ENCODE assay signal across 33 cellular contexts in the genomic region with DNA sequence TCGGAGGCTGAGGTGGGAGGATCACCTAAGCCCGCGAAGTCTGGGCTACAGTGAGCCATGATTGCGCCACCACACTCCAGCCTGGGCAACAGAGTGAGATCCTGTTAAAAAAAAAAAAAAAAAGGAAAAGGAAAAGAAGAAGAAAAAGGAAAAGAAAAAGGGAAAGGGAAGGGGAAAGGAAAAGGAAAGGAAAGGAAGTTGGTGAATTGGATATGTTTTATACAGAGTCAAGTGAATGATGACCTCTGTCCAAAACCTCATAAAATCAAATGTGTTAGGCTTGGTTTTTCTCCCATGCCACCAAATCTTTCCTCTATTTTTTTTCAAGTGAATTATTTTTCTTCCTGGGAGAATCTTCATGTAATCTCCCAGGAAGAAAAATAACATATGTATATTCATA.
"Had no signal": no experiment of that assay in that cellular context is flagged by ENCODE, and none has a peak within 500 bp of the region (broad histone marks: within the 10 kb centered on the region; RNA-seq: fewer than 3 reads in every experiment).

No MANE protein-coding gene starts in this region.

- H3K27me3 ChIP-seq: body of pancreas, brain microvascular endothelial cell, breast epithelium had no signal

- H3K27ac ChIP-seq: body of pancreas, brain microvascular endothelial cell, breast epithelium, VCaP had no signal

- H3K9me3 Mint-ChIP-seq: activated B cell treated with CpG ODN at 0.5 μM for 24 hours; activated CD4-positive, alpha-beta memory T cell treated with anti-CD3 and anti-CD28 coated beads for 36 hours; activated CD4-positive, alpha-beta T cell treated with anti-CD3 and anti-CD28 coated beads, Interleukin-2, amount 10 ng/mL, durations not matched to agents 24 days and 14 days; activated CD8-positive, alpha-beta T cell treated with anti-CD3 and anti-CD28 coated beads for 36 hours; activated naive CD4-positive, alpha-beta T cell treated with anti-CD3 and anti-CD28 coated beads, Interleukin-2, amount 10 ng/mL, durations not matched to agents 7 days and 5 days; activated naive CD4-positive, alpha-beta T cell treated with anti-CD3 and anti-CD28 coated beads, Interleukin-2, amount 50 U/mL, for 24 hours; activated naive CD8-positive, alpha-beta T cell treated with anti-CD3 and anti-CD28 coated beads, Interleukin-2, amount 10 ng/mL, durations not matched to agents 7 days and 5 days; activated naive CD8-positive, alpha-beta T cell treated with anti-CD3 and anti-CD28 coated beads, Interleukin-2, amount 50 U/mL, for 24 hours; activated T-cell treated with anti-CD3 and anti-CD28 coated beads, Interleukin-2, amount 50 U/mL, for 24 hours; activated T-helper 2 cell treated with anti-CD3 and anti-CD28 coated beads, Interferon-gamma antibody, Interleukin-2, Interleukin-4, amounts not matched to agents 10 μg/mL and 5 μg/mL and 100 μg/mL, durations not matched to agents 14 hours and 24 hours and 36 hours; T-helper 1 cell treated with Interleukin-12 subunit alpha and Interleukin-12 subunit beta and Interleukin-4 antibody, amounts not matched to agents 30 μg/mL and 1 μg/mL, for 36 hours; T-helper 2 cell treated with Interferon-gamma antibody and Interleukin-4, amounts not matched to agents 5 μg/mL and 100 μg/mL, for 36 hours had no signal

- FAIRE-seq: astrocyte, TTC549 had no signal

- H3K27me3 Mint-ChIP-seq: activated CD4-positive, alpha-beta T cell treated with anti-CD3 and anti-CD28 coated beads, Interleukin-2, amount 10 ng/mL, durations not matched to agents 24 days and 14 days; activated CD8-positive, alpha-beta T cell treated with anti-CD3 and anti-CD28 coated beads for 36 hours had no signal

- H3K27ac Mint-ChIP-seq: activated B cell treated with CpG ODN at 0.5 μM for 24 hours; activated CD4-positive, alpha-beta memory T cell treated with anti-CD3 and anti-CD28 coated beads for 36 hours; activated CD4-positive, alpha-beta T cell treated with anti-CD3 and anti-CD28 coated beads, Interleukin-2, amount 10 ng/mL, durations not matched to agents 24 days and 14 days; activated CD8-positive, alpha-beta T cell treated with anti-CD3 and anti-CD28 coated beads for 36 hours; activated naive CD4-positive, alpha-beta T cell treated with anti-CD3 and anti-CD28 coated beads, Interleukin-2, amount 10 ng/mL, durations not matched to agents 7 days and 5 days; activated naive CD4-positive, alpha-beta T cell treated with anti-CD3 and anti-CD28 coated beads, Interleukin-2, amount 50 U/mL, for 24 hours; activated naive CD8-positive, alpha-beta T cell; activated naive CD8-positive, alpha-beta T cell treated with anti-CD3 and anti-CD28 coated beads, Interleukin-2, amount 10 ng/mL, durations not matched to agents 7 days and 5 days; activated naive CD8-positive, alpha-beta T cell treated with anti-CD3 and anti-CD28 coated beads, Interleukin-2, amount 50 U/mL, for 24 hours; activated T-cell treated with anti-CD3 and anti-CD28 coated beads, Interleukin-2, amount 50 U/mL, for 24 hours; activated T-helper 2 cell treated with anti-CD3 and anti-CD28 coated beads, Interferon-gamma antibody, Interleukin-2, Interleukin-4, amounts not matched to agents 10 μg/mL and 5 μg/mL and 100 μg/mL, durations not matched to agents 14 hours and 24 hours and 36 hours; T-helper 1 cell treated with Interleukin-12 subunit alpha and Interleukin-12 subunit beta and Interleukin-4 antibody, amounts not matched to agents 30 μg/mL and 1 μg/mL, for 36 hours; T-helper 2 cell treated with Interferon-gamma antibody and Interleukin-4, amounts not matched to agents 5 μg/mL and 100 μg/mL, for 36 hours had no signal

- H3K9me3 ChIP-seq: body of pancreas, breast epithelium had no signal

- ATAC-seq: activated CD8-positive, alpha-beta T cell treated with anti-CD3 and anti-CD28 coated beads for 36 hours; activated naive CD8-positive, alpha-beta T cell treated with anti-CD3 and anti-CD28 coated beads, Interleukin-2, amount 50 U/mL, for 24 hours; body of pancreas had no signal

- H3K4me1 ChIP-seq: body of pancreas, breast epithelium had no signal

- H3K36me3 ChIP-seq: brain microvascular endothelial cell, breast epithelium had no signal

- H3K36me3 Mint-ChIP-seq: activated CD4-positive, alpha-beta memory T cell treated with anti-CD3 and anti-CD28 coated beads for 36 hours; activated naive CD4-positive, alpha-beta T cell treated with anti-CD3 and anti-CD28 coated beads, Interleukin-2, amount 10 ng/mL, durations not matched to agents 7 days and 5 days; activated naive CD4-positive, alpha-beta T cell treated with anti-CD3 and anti-CD28 coated beads, Interleukin-2, amount 50 U/mL, for 24 hours; activated naive CD8-positive, alpha-beta T cell; activated naive CD8-positive, alpha-beta T cell treated with anti-CD3 and anti-CD28 coated beads, Interleukin-2, amount 10 ng/mL, durations not matched to agents 7 days and 5 days had no signal

- H3K4me1 Mint-ChIP-seq: activated B cell treated with CpG ODN at 0.5 μM for 24 hours; activated CD4-positive, alpha-beta T cell treated with anti-CD3 and anti-CD28 coated beads, Interleukin-2, amount 10 ng/mL, durations not matched to agents 24 days and 14 days; activated naive CD4-positive, alpha-beta T cell treated with anti-CD3 and anti-CD28 coated beads, Interleukin-2, amount 10 ng/mL, durations not matched to agents 7 days and 5 days; activated naive CD4-positive, alpha-beta T cell treated with anti-CD3 and anti-CD28 coated beads, Interleukin-2, amount 50 U/mL, for 24 hours; activated naive CD8-positive, alpha-beta T cell treated with anti-CD3 and anti-CD28 coated beads, Interleukin-2, amount 50 U/mL, for 24 hours had no signal

- DNase-seq: activated B cell treated with CpG ODN at 0.5 μM for 24 hours; activated CD4-positive, alpha-beta memory T cell treated with anti-CD3 and anti-CD28 coated beads for 36 hours; activated CD4-positive, alpha-beta T cell treated with anti-CD3 and anti-CD28 coated beads for 4 hours; activated CD4-positive, alpha-beta T cell treated with anti-CD3 and anti-CD28 coated beads, Interleukin-2, amount 10 ng/mL, durations not matched to agents 24 days and 14 days; activated CD4-positive, alpha-beta T cell treated with anti-CD3 and anti-CD28 coated beads, Interleukin-2, amount 50 U/mL, for 1 hour; activated CD4-positive, alpha-beta T cell treated with anti-CD3 and anti-CD28 coated beads, Interleukin-2, amount 50 U/mL, for 4 hours; activated CD4-positive, CD25-positive, alpha-beta regulatory T cell treated with anti-CD3 and anti-CD28 coated beads, Interleukin-2, amount 50 U/mL, for 72 hours; activated CD8-positive, alpha-beta memory T cell treated with anti-CD3 and anti-CD28 coated beads, Interleukin-2, amount 50 U/mL, for 48 hours; activated CD8-positive, alpha-beta T cell treated with anti-CD3 and anti-CD28 coated beads for 36 hours; activated effector memory CD4-positive, alpha-beta T cell treated with Interleukin-2 at 50 U/mL for 16 hours; activated gamma-delta T cell; activated naive CD4-positive, alpha-beta T cell treated with anti-CD3 and anti-CD28 coated beads, Interleukin-2, amount 10 ng/mL, durations not matched to agents 7 days and 5 days; activated naive CD4-positive, alpha-beta T cell treated with Interleukin-2 at 50 U/mL for 16 hours; activated naive CD8-positive, alpha-beta T cell treated with anti-CD3 and anti-CD28 coated beads, Interleukin-2, amount 10 ng/mL, durations not matched to agents 7 days and 5 days; activated naive CD8-positive, alpha-beta T cell treated with anti-CD3 and anti-CD28 coated beads, Interleukin-2, amount 50 U/mL, for 24 hours; activated T-cell treated with anti-CD3 and anti-CD28 coated beads, Interleukin-2, amount 50 U/mL, for 24 hours; activated T-cell treated with anti-CD3 and anti-CD28 coated beads, Interleukin-2, amount 50 U/mL, for 48 hours; aorta; body of pancreas; brain microvascular endothelial cell; central memory CD4-positive, alpha-beta T cell; T-helper 1 cell; T-helper 2 cell; T-helper 9 cell had no signal

- H3K4me3 Mint-ChIP-seq: activated B cell treated with CpG ODN at 0.5 μM for 24 hours; activated CD4-positive, alpha-beta memory T cell treated with anti-CD3 and anti-CD28 coated beads for 36 hours; activated CD4-positive, alpha-beta T cell treated with anti-CD3 and anti-CD28 coated beads, Interleukin-2, amount 10 ng/mL, durations not matched to agents 24 days and 14 days; activated CD8-positive, alpha-beta T cell treated with anti-CD3 and anti-CD28 coated beads for 36 hours; activated naive CD4-positive, alpha-beta T cell treated with anti-CD3 and anti-CD28 coated beads, Interleukin-2, amount 10 ng/mL, durations not matched to agents 7 days and 5 days; activated naive CD4-positive, alpha-beta T cell treated with anti-CD3 and anti-CD28 coated beads, Interleukin-2, amount 50 U/mL, for 24 hours; activated naive CD8-positive, alpha-beta T cell; activated naive CD8-positive, alpha-beta T cell treated with anti-CD3 and anti-CD28 coated beads, Interleukin-2, amount 10 ng/mL, durations not matched to agents 7 days and 5 days; activated naive CD8-positive, alpha-beta T cell treated with anti-CD3 and anti-CD28 coated beads, Interleukin-2, amount 50 U/mL, for 24 hours; activated T-cell treated with anti-CD3 and anti-CD28 coated beads, Interleukin-2, amount 50 U/mL, for 24 hours; T-helper 1 cell treated with Interleukin-12 subunit alpha and Interleukin-12 subunit beta and Interleukin-4 antibody, amounts not matched to agents 30 μg/mL and 1 μg/mL, for 36 hours; T-helper 2 cell treated with Interferon-gamma antibody and Interleukin-4, amounts not matched to agents 5 μg/mL and 100 μg/mL, for 36 hours had no signal

- H3K4me3 ChIP-seq: body of pancreas, breast epithelium had no signal
